ENCODE assay signal across 8 cellular contexts in genomic region chr18:23226930-23227728, GRCh38.
DNase-seq lines count a peak whose midpoint lies in the region; ATAC-seq, FAIRE-seq and TF ChIP-seq lines count a peak whose summit lies in the region.

No MANE protein-coding gene starts in this region.

- H3K9me3 Mint-ChIP-seq in activated T-helper 17 cell treated with anti-CD3 and anti-CD28 coated beads, Interleukin-2, amount 50 U/mL, for 72 hours: no peaks in the 10 kb centered on the region

- TF ChIP-seq POLR2A in GM12892 (IDR thresholded peaks at IDR 0.05; ENCODE audit: low read depth, low read length): no peak

- H3F3A ChIP-seq in smooth muscle cell (ENCODE audit: low read depth): peaks cover 30% of the 10 kb centered on the region

- peak overlapping the region; percentile 83 for H3K27ac Mint-ChIP-seq in activated T-helper 17 cell treated with anti-CD3 and anti-CD28 coated beads, Interleukin-2, amount 50 U/mL, for 72 hours

- H3K27me3 ChIP-seq in smooth muscle cell (ENCODE audit: low read depth): no peaks in the 10 kb centered on the region

- peaks cover 19% of the 10 kb centered on the region for H3K4me1 Mint-ChIP-seq in activated T-helper 17 cell treated with anti-CD3 and anti-CD28 coated beads, Interleukin-2, amount 50 U/mL, for 72 hours

- no peak for TF ChIP-seq CTCF in smooth muscle cell (IDR thresholded peaks at IDR 0.05; ENCODE audit: borderline replicate concordance, insufficient read depth, poor library complexity, severe bottlenecking)

- peak overlapping the region; percentile 93 for H3K27ac ChIP-seq in smooth muscle cell (ENCODE audit: low read depth)

- no peaks in the 10 kb centered on the region for H3K79me2 ChIP-seq in smooth muscle cell (ENCODE audit: low read depth)

- peak overlapping the region; percentile 6 for H3K9ac ChIP-seq in smooth muscle cell (ENCODE audit: low read depth)

- DNase-seq in GM12892 (ENCODE audit: insufficient read length) (no peak), left cardiac atrium (peak; percentile 74), smooth muscle cell (lab: John Stamatoyannopoulos, UW; ENCODE audit: unreplicated experiment) (peak; percentile 25), DMS79 (lab: John Stamatoyannopoulos, UW) (no peak), NCI-H1694 treated with DMSO at 0.1 percent for 48 hours (lab: John Stamatoyannopoulos, UW) (no peak), NCI-H1436 (lab: John Stamatoyannopoulos, UW) (no peak)

- H3K4me3 Mint-ChIP-seq in activated T-helper 17 cell treated with anti-CD3 and anti-CD28 coated beads, Interleukin-2, amount 50 U/mL, for 72 hours: no peak overlapping the region

- H3K9me3 ChIP-seq in smooth muscle cell (replicated peaks; ENCODE audit: low read depth): no peaks in the 10 kb centered on the region

- FAIRE-seq in GM12892 (lab: Jason Lieb, UNC): peak; percentile 30

- intact Hi-C loops in left cardiac atrium (cut with DNase I): no loop called here

- no peaks in the 10 kb centered on the region for H3K27me3 Mint-ChIP-seq in activated T-helper 17 cell treated with anti-CD3 and anti-CD28 coated beads, Interleukin-2, amount 50 U/mL, for 72 hours

- no peak overlapping the region for H2AFZ ChIP-seq in smooth muscle cell (ENCODE audit: low read depth)

- no peak for ATAC-seq in activated T-helper 17 cell treated with anti-CD3 and anti-CD28 coated beads, Interleukin-2, amount 50 U/mL, for 72 hours (replicated peaks)
- ATAC-seq in left cardiac atrium (peak; percentile 12 to 70), GM18909 (IDR thresholded peaks at IDR 0.05; ENCODE audit: poor library complexity, unreplicated experiment) (no peak)

- 41% methylated on average over 11 of the region's 11 CpGs for WGBS in smooth muscle cell (ENCODE audit: low lambda C conversion rate)

- peaks cover 19% of the 10 kb centered on the region for H3K4me1 ChIP-seq in smooth muscle cell (ENCODE audit: low read depth)

- H4K20me1 ChIP-seq in smooth muscle cell (ENCODE audit: low read depth): no peaks in the 10 kb centered on the region

- peak overlapping the region; percentile 10 for H3K4me2 ChIP-seq in smooth muscle cell

- H3K36me3 ChIP-seq in smooth muscle cell (ENCODE audit: low read depth): no peaks in the 10 kb centered on the region

- H3K36me3 Mint-ChIP-seq in activated T-helper 17 cell treated with anti-CD3 and anti-CD28 coated beads, Interleukin-2, amount 50 U/mL, for 72 hours (ENCODE audit: low read depth): no peaks in the 10 kb centered on the region

- no peak overlapping the region for H3K4me3 ChIP-seq in smooth muscle cell

Comparison
In these comparisons a context has a peak if more than half of its experiments do, and no peak if none do; other contexts are left out.
1. DNase-seq: peak in left cardiac atrium (single experiment) and smooth muscle cell (single experiment); none in GM12892 (single experiment), DMS79 (single experiment), NCI-H1694 treated with DMSO at 0.1 percent for 48 hours (single experiment) and NCI-H1436 (single experiment).
2. ATAC-seq: peak in left cardiac atrium (2 of 2); none in activated T-helper 17 cell treated with anti-CD3 and anti-CD28 coated beads, Interleukin-2, amount 50 U/mL, for 72 hours (single experiment) and GM18909 (single experiment).